ENCODE assay signal across 12 cellular contexts in genomic region chr9:129021091-129021490, GRCh38. TPM values are rescaled to one million over a fixed set of nuclear protein-coding genes. Genes with fewer than 3 reads are reported as not detected.
DNase-seq lines count a peak whose midpoint lies in the region; ATAC-seq and TF ChIP-seq lines count a peak whose summit lies in the region.
"Had no signal": no experiment of that assay in that cellular context is flagged by ENCODE, and none has a peak within 500 bp of the region (broad histone marks: within the 10 kb centered on the region; RNA-seq: fewer than 3 reads in every experiment).

No MANE protein-coding gene starts in this region.

- H3K9ac ChIP-seq in KMS-11 (peak overlapping the region; percentile 27; the same call in 1 of the 2 replicates), neural progenitor cell (no peak overlapping the region)

- H3K27ac ChIP-seq in KMS-11 (peak overlapping the region; percentile 81), neural progenitor cell (no peak overlapping the region)

- H3F3A ChIP-seq in neural progenitor cell (ENCODE audit: low read depth), result no peaks in the 10 kb centered on the region

- no peaks in the 10 kb centered on the region for H3K9me3 Mint-ChIP-seq in neural progenitor cell

- no peak for TF ChIP-seq CTCF in KMS-11 (conservative IDR thresholded peaks at IDR 0.05; ENCODE audit: low read depth, low read length)
- TF ChIP-seq CTCF in neural progenitor cell (IDR thresholded peaks at IDR 0.05), result no peak

- H3K79me2 ChIP-seq in KMS-11 (ENCODE audit: insufficient read depth, low read depth) (peaks cover 38% of the 10 kb centered on the region), neural progenitor cell (ENCODE audit: low read depth) (peaks cover 37% of the 10 kb centered on the region)

- H3K4me2 ChIP-seq in KMS-11 (peak overlapping the region; percentile 46), neural progenitor cell (no peak overlapping the region)

- no peaks in the 10 kb centered on the region for H4K20me1 ChIP-seq in KMS-11 (ENCODE audit: insufficient read depth)
- peaks cover 37% of the 10 kb centered on the region for H4K20me1 ChIP-seq in neural progenitor cell (ENCODE audit: low read depth)

- H3K4me1 Mint-ChIP-seq in neural progenitor cell, result peaks cover 29% of the 10 kb centered on the region

- ATAC-seq in GM18517 (IDR thresholded peaks at IDR 0.05; ENCODE audit: unreplicated experiment) (peak; percentile 65), GM21529 (IDR thresholded peaks at IDR 0.05; ENCODE audit: unreplicated experiment) (peak; percentile 88), GM21786 (IDR thresholded peaks at IDR 0.05; ENCODE audit: unreplicated experiment) (no peak), HG03342 (IDR thresholded peaks at IDR 0.05; ENCODE audit: unreplicated experiment) (no peak)

- H3K4me3 ChIP-seq in KMS-11 (IDR thresholded peaks at IDR 0.05; ENCODE audit: insufficient read depth, low read depth, low read length), result no peak overlapping the region
- no peak overlapping the region for H3K4me3 ChIP-seq in neural progenitor cell
- H3K4me3 ChIP-seq: thoracic aorta had no signal

- H3K4me3 Mint-ChIP-seq in neural progenitor cell, result no peak overlapping the region

- H3K27me3 Mint-ChIP-seq in neural progenitor cell (ENCODE audit: insufficient read depth, low read depth), result peaks cover 6% of the 10 kb centered on the region

- peaks cover 54% of the 10 kb centered on the region for H3K4me1 ChIP-seq in KMS-11 (ENCODE audit: low read depth, poor library complexity, severe bottlenecking)
- H3K4me1 ChIP-seq in neural progenitor cell, result peaks cover 4% of the 10 kb centered on the region

- H3K27me3 ChIP-seq in KMS-11 (ENCODE audit: insufficient read depth, low read depth) (no peaks in the 10 kb centered on the region), neural progenitor cell (no peaks in the 10 kb centered on the region)

- H3K36me3 Mint-ChIP-seq in neural progenitor cell, result peaks cover 10% of the 10 kb centered on the region

- DNase-seq in neural progenitor cell (ENCODE audit: low spot score) (no peak), amniotic stem cell (lab: John Stamatoyannopoulos, UW) (no peak), NCI-H1436 treated with DMSO at 0.1 percent for 48 hours (lab: John Stamatoyannopoulos, UW) (no peak)
- DNase-seq: activated CD8-positive, alpha-beta memory T cell treated with anti-CD3 and anti-CD28 coated beads, Interleukin-2, amount 50 U/mL, for 48 hours; foreskin melanocyte; NCI-H2081 had no signal

- H3K27ac Mint-ChIP-seq in neural progenitor cell, result peak overlapping the region; percentile 63

- H3K36me3 ChIP-seq in KMS-11 (ENCODE audit: insufficient read depth), result 0 out of 2 replicates have a peak, but pooled peaks cover 3% of the 10 kb centered on the region
- no peaks in the 10 kb centered on the region for H3K36me3 ChIP-seq in neural progenitor cell
- H3K36me3 ChIP-seq: thoracic aorta had no signal

- H2AFZ ChIP-seq in KMS-11 (ENCODE audit: low read depth), result peak overlapping the region; percentile 7; the same call in 1 of the 2 replicates
- no peak overlapping the region for H2AFZ ChIP-seq in neural progenitor cell (replicated peaks)

- H3K9me3 ChIP-seq in neural progenitor cell (ENCODE audit: low read depth), result no peaks in the 10 kb centered on the region
- H3K9me3 ChIP-seq: thoracic aorta had no signal

RNA-seq across cellular contexts. Expression of gene SH3GLB2, which starts 7.0 kb away (rescaled TPM):
- total RNA-seq in neural progenitor cell (ENCODE audit: low replicate concordance), result 45.7 and 98.8 TPM in 2 replicates

RNA-seq across cellular contexts. Expression of gene MIGA2, which starts 15.3 kb away (rescaled TPM):
- total RNA-seq in neural progenitor cell (ENCODE audit: low replicate concordance), result 10.8 and 39.1 TPM in 2 replicates

RNA-seq across cellular contexts. Expression of gene DOLPP1, which starts 59.8 kb away (rescaled TPM):
- 25.1 and 39.0 TPM in 2 replicates for total RNA-seq in neural progenitor cell (ENCODE audit: low replicate concordance)

Comparison
In these comparisons a context has a peak if more than half of its experiments do, and no peak if none do; other contexts are left out.
1. ATAC-seq: peak in GM18517 (single experiment) and GM21529 (single experiment); none in GM21786 (single experiment) and HG03342 (single experiment).